In the genomic region with DNA sequence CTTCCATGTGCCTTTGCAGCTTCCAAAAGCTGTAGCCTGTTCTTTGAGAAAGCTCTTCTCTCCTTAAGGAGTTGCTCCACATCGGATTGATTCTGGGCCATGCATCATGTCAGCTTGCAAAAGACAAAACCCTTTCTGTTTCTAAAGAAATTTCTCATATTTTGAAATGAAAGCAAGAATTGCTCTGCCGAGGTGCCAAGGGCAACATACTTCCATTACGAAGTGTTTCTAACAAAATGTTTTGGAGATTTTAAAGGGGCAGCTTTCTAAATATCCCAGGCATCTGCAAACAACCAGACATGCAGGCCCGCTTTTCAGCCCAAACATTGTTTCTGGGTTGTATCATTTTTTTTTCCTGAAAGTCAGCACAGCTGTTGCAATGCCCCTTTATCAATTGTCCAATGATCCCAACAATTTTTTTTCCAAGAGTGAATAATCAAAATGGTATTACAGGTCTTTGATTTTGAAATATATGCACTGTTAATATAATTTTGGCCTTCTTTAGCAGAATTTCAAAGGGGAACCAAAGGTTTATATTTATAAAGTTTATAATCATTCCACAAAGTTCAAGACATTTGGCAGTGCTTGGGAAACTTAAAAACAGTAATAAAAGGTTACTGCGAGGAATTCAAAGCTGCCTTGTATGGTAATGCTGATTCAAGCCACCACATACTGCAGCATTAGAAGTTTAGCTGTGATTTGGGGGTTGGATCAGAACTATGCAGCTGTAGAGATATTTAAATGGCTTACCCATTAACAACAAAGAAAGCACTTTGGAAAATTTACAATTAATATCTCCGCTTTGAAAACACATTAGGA, we compare ENCODE assay signal across 10 cellular contexts.
DNase-seq lines count a peak whose midpoint lies in the region; ATAC-seq, FAIRE-seq and TF ChIP-seq lines count a peak whose summit lies in the region.
"Had no signal": no experiment of that assay in that cellular context is flagged by ENCODE, and none has a peak within 500 bp of the region (broad histone marks: within the 10 kb centered on the region; RNA-seq: fewer than 3 reads in every experiment).

No MANE protein-coding gene starts in this region.

- no peak overlapping the region for H3K27ac Mint-ChIP-seq in stimulated activated memory B cell treated with anti-CD40 and anti-IgM and Interleukin-4, amounts not matched to agents 10 μg/mL and 1 μg/mL and 100 μg/mL, for 72 hours
- H3K27ac Mint-ChIP-seq: activated naive CD8-positive, alpha-beta T cell had no signal

- no peaks in the 10 kb centered on the region for H3K9me2 ChIP-seq in HCT116 (ENCODE audit: insufficient read depth)

- TSS peak; percentile 88 for BruUV-seq in HCT116 (replicated peaks; lab: Mats Ljungman, UMichigan)

- intact Hi-C loops in HCT116 (cut with micrococcal nuclease): no loop called here
- intact Hi-C loops in prostate gland (cut with DNase I): loop anchor here (5.0 to 10.0 kb wide), 4 partner anchors 46 to 256 kb away; a partner anchor contains a TSS

- TF ChIP-seq POLR2A in HCT116 (IDR thresholded peaks at IDR 0.05; ENCODE audit: borderline replicate concordance, extremely low read depth, insufficient read depth, insufficient read length) (no peak), prostate gland (IDR thresholded peaks at IDR 0.05) (no peak)

- H2AFZ ChIP-seq in HCT116 (ENCODE audit: low read depth, low read length, poor library complexity, severe bottlenecking) (no peak overlapping the region), keratinocyte (ENCODE audit: control insufficient read depth, low read length) (peak overlapping the region; percentile 61)

- no peaks in the 10 kb centered on the region for H3K79me2 ChIP-seq in HCT116 (ENCODE audit: insufficient read depth, low read length)
- no peaks in the 10 kb centered on the region for H3K79me2 ChIP-seq in keratinocyte (ENCODE audit: control insufficient read depth, insufficient read depth, low read length)

- H3K4me3 Mint-ChIP-seq in stimulated activated memory B cell treated with anti-CD40 and anti-IgM and Interleukin-4, amounts not matched to agents 10 μg/mL and 1 μg/mL and 100 μg/mL, for 72 hours: no peak overlapping the region
- H3K4me3 Mint-ChIP-seq: activated naive CD8-positive, alpha-beta T cell had no signal

- peaks cover 17% of the 10 kb centered on the region for H3K27me3 Mint-ChIP-seq in stimulated activated memory B cell treated with anti-CD40 and anti-IgM and Interleukin-4, amounts not matched to agents 10 μg/mL and 1 μg/mL and 100 μg/mL, for 72 hours

- in situ Hi-C loops in brain microvascular endothelial cell (cut with HindIII; ENCODE audit: low pct_ligation_motif_present, low sequenced_read_pairs): loop anchor here (25.0 kb wide), 1 partner anchor 316 kb away; no protein-coding TSS in a partner anchor

- H3K36me3 Mint-ChIP-seq in stimulated activated memory B cell treated with anti-CD40 and anti-IgM and Interleukin-4, amounts not matched to agents 10 μg/mL and 1 μg/mL and 100 μg/mL, for 72 hours: no peaks in the 10 kb centered on the region
- H3K36me3 Mint-ChIP-seq: activated naive CD8-positive, alpha-beta T cell had no signal

- H3K4me3 ChIP-seq in HCT116 (replicated peaks in 1 of 2; ENCODE audit: low read depth in 1 of 2, low read length in 2 of 2): peak overlapping the region in 1 of 2 experiments; percentile 38; a peak in 1 of 4 replicates
- H3K4me3 ChIP-seq in brain microvascular endothelial cell (ENCODE audit: low read depth, low read length): no peak overlapping the region
- peak overlapping the region in 2 of 3 experiments; percentile 2 to 21 for H3K4me3 ChIP-seq in keratinocyte (ENCODE audit: control insufficient read depth in 2 of 3, extremely low read depth in 1 of 3, insufficient read depth in 2 of 3, low read depth in 1 of 3, low read length in 3 of 3)
- no peak overlapping the region for H3K4me3 ChIP-seq in prostate gland

- H3K9me3 ChIP-seq in HCT116 (ENCODE audit: control insufficient read depth in 1 of 2, insufficient read depth in 1 of 2, low read depth in 1 of 2, low read length in 2 of 2) (no peaks in the 10 kb centered on the region), keratinocyte (ENCODE audit: control insufficient read depth, low read depth, low read length) (no peaks in the 10 kb centered on the region), prostate gland (no peaks in the 10 kb centered on the region)

- POLR2A ChIA-PET in HCT116 (lab: Charles Lee): interaction anchor here (1.2 to 1.7 kb wide), 5 partner anchors 10 to 171 kb away, joined by 4 to 7 read pairs (median 5); no protein-coding TSS in a partner anchor

- DNase-seq in HCT116 (ENCODE audit: low read depth, low spot score) (no peak), brain microvascular endothelial cell (no peak), keratinocyte (ENCODE audit: low read depth, low spot score) (no peak), stromal cell of bone marrow (ENCODE audit: low read depth) (peak; percentile 57), prostate gland (ENCODE audit: low spot score) (no peak), NCI-H2196 (lab: John Stamatoyannopoulos, UW; ENCODE audit: unreplicated experiment) (no peak)
- DNase-seq in activated CD8-positive, alpha-beta memory T cell treated with anti-CD3 and anti-CD28 coated beads, Interleukin-2, amount 50 U/mL, for 4 hours: no peak

- peaks cover 35 to 67% of the 10 kb centered on the region in 2 experiments for H3K4me1 ChIP-seq in HCT116 (ENCODE audit: control insufficient read depth in 1 of 2, insufficient read depth in 2 of 2, low read length in 2 of 2)
- H3K4me1 ChIP-seq in keratinocyte (ENCODE audit: control insufficient read depth, extremely low read depth, insufficient read depth, low read length): peaks cover 36% of the 10 kb centered on the region
- peaks cover 4% of the 10 kb centered on the region for H3K4me1 ChIP-seq in prostate gland (replicated peaks)

- TF ChIP-seq CTCF in HCT116 (IDR thresholded peaks at IDR 0.05 in 2 of 3, conservative IDR thresholded peaks at IDR 0.05 in 1 of 3; ENCODE audit: borderline replicate concordance in 1 of 3, insufficient read depth in 1 of 3, low read depth in 2 of 3, low read length in 2 of 3): no peak
- TF ChIP-seq CTCF in brain microvascular endothelial cell (IDR thresholded peaks at IDR 0.05; ENCODE audit: low read depth, low read length, missing control alignments): no peak
- TF ChIP-seq CTCF in keratinocyte (optimal IDR thresholded peaks at IDR 0.05 in 1 of 3, IDR thresholded peaks at IDR 0.05 in 1 of 3, conservative IDR thresholded peaks at IDR 0.05 in 1 of 3; ENCODE audit: extremely low read depth in 1 of 3, insufficient read depth in 2 of 3, low read length in 3 of 3): no peak
- no peak for TF ChIP-seq CTCF in prostate gland (IDR thresholded peaks at IDR 0.05)

- no peak for TF ChIP-seq RAD21 in HCT116 (IDR thresholded peaks at IDR 0.05; ENCODE audit: low read depth)

- H4K20me1 ChIP-seq in HCT116 (ENCODE audit: insufficient read depth) (no peaks in the 10 kb centered on the region), keratinocyte (ENCODE audit: control insufficient read depth, extremely low read depth, insufficient read depth, low read length) (no peaks in the 10 kb centered on the region)

- H3K4me1 Mint-ChIP-seq in stimulated activated memory B cell treated with anti-CD40 and anti-IgM and Interleukin-4, amounts not matched to agents 10 μg/mL and 1 μg/mL and 100 μg/mL, for 72 hours: no peaks in the 10 kb centered on the region

- H3K4me2 ChIP-seq in HCT116 (ENCODE audit: low read length): peak overlapping the region; percentile 79
- peak overlapping the region; percentile 81 for H3K4me2 ChIP-seq in keratinocyte (ENCODE audit: control insufficient read depth, extremely low read depth, insufficient read depth, low read depth, low read length)

- peak; percentile 58 for ATAC-seq in HCT116
- ATAC-seq in stimulated activated memory B cell treated with anti-CD40 and anti-IgM and Interleukin-4, amounts not matched to agents 10 μg/mL and 1 μg/mL and 100 μg/mL, for 72 hours: no peak

- H3K36me3 ChIP-seq in HCT116 (ENCODE audit: control insufficient read depth in 1 of 2, insufficient read depth in 2 of 2, low read length in 2 of 2) (no peaks in the 10 kb centered on the region), brain microvascular endothelial cell (replicated peaks) (no peaks in the 10 kb centered on the region), keratinocyte (ENCODE audit: control insufficient read depth in 2 of 2, extremely low read depth in 1 of 2, insufficient read depth in 2 of 2, low read length in 2 of 2) (no peaks in the 10 kb centered on the region), prostate gland (no peaks in the 10 kb centered on the region)

- H3K9me1 ChIP-seq in keratinocyte (ENCODE audit: control insufficient read depth, extremely low read depth, insufficient read depth, low read length): no peaks in the 10 kb centered on the region

- H3K27ac ChIP-seq in HCT116 (ENCODE audit: low read depth, low read length): peak overlapping the region; percentile 89
- H3K27ac ChIP-seq in brain microvascular endothelial cell: peak overlapping the region; percentile 83
- peak overlapping the region; percentile 93 for H3K27ac ChIP-seq in keratinocyte (ENCODE audit: control insufficient read depth, insufficient read depth, low read length)
- peak overlapping the region in 1 of 2 donors; percentile 22 for H3K27ac ChIP-seq in prostate gland
- H3K27ac ChIP-seq: VCaP had no signal

- no peak for FAIRE-seq in keratinocyte (lab: Jason Lieb, UNC)

- CTCF ChIA-PET in HCT116 (lab: Charles Lee): interaction anchor here (1.3 kb wide), 1 partner anchor 317 kb away, joined by 7 read pairs; no protein-coding TSS in a partner anchor

- RAD21 ChIA-PET in HCT116 (lab: Charles Lee; ENCODE audit: low non-redundant PET in 1 of 2, low total read pairs in 2 of 2, uncharacterized antibody in 2 of 2, unreplicated experiment in 2 of 2): no interaction called here

- H3K9ac ChIP-seq in HCT116 (ENCODE audit: low read length) (peak overlapping the region; percentile 56), keratinocyte (ENCODE audit: control insufficient read depth, extremely low read depth, insufficient read depth, low read length) (peak overlapping the region; percentile 58)

- dilution Hi-C loops in keratinocyte (cut with MboI; ENCODE audit: extremely low pct_ligation_motif_present, low sequenced_read_pairs): loop anchor here (25.0 kb wide), 1 partner anchor 241 kb away; no protein-coding TSS in a partner anchor

- WGBS in prostate gland: 32% methylated on average over 6 of the region's 6 CpGs

- no peaks in the 10 kb centered on the region for H3K9me3 Mint-ChIP-seq in stimulated activated memory B cell treated with anti-CD40 and anti-IgM and Interleukin-4, amounts not matched to agents 10 μg/mL and 1 μg/mL and 100 μg/mL, for 72 hours

- no peaks in the 10 kb centered on the region for H3K27me3 ChIP-seq in HCT116 (ENCODE audit: insufficient read depth, low read length)
- no peaks in the 10 kb centered on the region for H3K27me3 ChIP-seq in brain microvascular endothelial cell (replicated peaks)
- H3K27me3 ChIP-seq in keratinocyte (ENCODE audit: control insufficient read depth, extremely low read depth, insufficient read depth, low read length): no peaks in the 10 kb centered on the region
- H3K27me3 ChIP-seq in prostate gland (replicated peaks; ENCODE audit: insufficient read depth): no peaks in the 10 kb centered on the region

TF ChIP-seq in HCT116, 20 proteins besides CTCF, POLR2A, EP300 and RAD21 (continues in another document):
- TF ChIP-seq, protein P1, sequence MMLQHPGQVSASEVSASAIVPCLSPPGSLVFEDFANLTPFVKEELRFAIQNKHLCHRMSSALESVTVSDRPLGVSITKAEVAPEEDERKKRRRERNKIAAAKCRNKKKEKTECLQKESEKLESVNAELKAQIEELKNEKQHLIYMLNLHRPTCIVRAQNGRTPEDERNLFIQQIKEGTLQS (IDR thresholded peaks at IDR 0.05): no peak

Comparison
In these comparisons a context has a peak if more than half of its experiments do, and no peak if none do; other contexts are left out.
1. H3K4me3 ChIP-seq: peak in keratinocyte (2 of 3); none in brain microvascular endothelial cell (single experiment) and prostate gland (0 of 2).